Comparison of ENCODE assay signal across 8 cellular contexts in the genomic region with DNA sequence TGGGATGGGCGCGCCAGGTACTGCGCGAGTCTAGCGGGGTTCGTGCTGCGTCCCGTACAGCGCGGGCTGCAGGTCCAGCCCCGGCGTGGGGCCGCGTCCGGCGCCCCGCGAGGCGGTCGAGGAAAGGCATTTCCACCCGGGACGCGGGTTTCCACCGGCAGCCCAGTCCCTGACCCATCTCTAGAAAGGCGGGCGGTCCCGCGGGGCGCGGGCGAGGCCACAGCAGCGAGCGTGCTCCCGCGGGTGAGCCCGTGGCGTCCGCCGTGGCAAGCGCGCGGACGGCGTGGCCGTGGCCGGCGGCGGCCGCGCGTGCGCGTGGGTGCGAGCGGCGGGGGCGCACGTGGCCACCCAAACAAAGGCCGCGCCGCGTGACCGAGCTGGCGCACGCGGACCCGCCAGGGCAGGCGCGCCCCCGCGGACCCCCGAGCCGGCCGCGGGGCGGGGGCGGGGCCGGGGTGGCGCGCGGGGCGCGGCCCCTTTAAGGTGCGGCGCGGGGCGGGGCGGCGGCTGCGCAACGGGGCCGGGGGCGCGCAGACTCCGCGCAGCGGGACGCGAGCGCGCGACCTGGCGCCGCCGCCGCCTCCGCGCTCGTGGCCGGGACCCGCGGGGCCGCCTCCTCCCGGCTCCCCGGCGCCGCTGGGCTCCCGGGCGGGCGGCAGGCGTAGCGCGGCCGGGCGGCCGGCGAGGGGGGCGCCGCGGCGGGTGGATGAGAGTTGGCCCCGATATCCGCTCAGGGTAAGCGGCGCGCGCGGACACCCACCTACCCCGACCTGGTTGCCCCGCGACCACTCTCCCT. TPM values are rescaled to one million over a fixed set of nuclear protein-coding genes. Genes with fewer than 3 reads are reported as not detected.
DNase-seq lines count a peak whose midpoint lies in the region; ATAC-seq and TF ChIP-seq lines count a peak whose summit lies in the region.

No MANE protein-coding gene starts in this region.

- H3K27me3 Mint-ChIP-seq in Calu3 (ENCODE audit: unreplicated experiment): no peaks in the 10 kb centered on the region
- no peaks in the 10 kb centered on the region for H3K27me3 Mint-ChIP-seq in activated naive CD8-positive, alpha-beta T cell treated with anti-CD3 and anti-CD28 coated beads for 36 hours

- H3K9ac ChIP-seq in HCT116 (ENCODE audit: low read length): peak overlapping the region; percentile 73

- 1 to 2% methylated on average over 141 of the region's 141 CpGs for WGBS in sigmoid colon, 2 donors

- H3K79me2 ChIP-seq in HCT116 (ENCODE audit: insufficient read depth, low read length): peaks cover 24% of the 10 kb centered on the region

- TF ChIP-seq CTCF in Calu3 (IDR thresholded peaks at IDR 0.05; ENCODE audit: unreplicated experiment): no peak
- TF ChIP-seq CTCF in HCT116 (IDR thresholded peaks at IDR 0.05 in 2 of 3, conservative IDR thresholded peaks at IDR 0.05 in 1 of 3; ENCODE audit: borderline replicate concordance in 1 of 3, insufficient read depth in 1 of 3, low read depth in 2 of 3, low read length in 2 of 3): no peak
- TF ChIP-seq CTCF in left ventricle myocardium inferior (IDR thresholded peaks at IDR 0.05; ENCODE audit: borderline replicate concordance): peak; percentile 8
- no peak for TF ChIP-seq CTCF in sigmoid colon (IDR thresholded peaks at IDR 0.05)

- H4K20me1 ChIP-seq in HCT116 (ENCODE audit: insufficient read depth): no peaks in the 10 kb centered on the region

- H3K4me3 ChIP-seq in HCT116 (replicated peaks in 1 of 2; ENCODE audit: low read depth in 1 of 2, low read length in 2 of 2): peak overlapping the region; percentile 79 to 82; a peak in 3 of 4 replicates
- H3K4me3 ChIP-seq in SJSA1: peak overlapping the region; percentile 53
- H3K4me3 ChIP-seq in left ventricle myocardium inferior: peak overlapping the region; percentile 91
- peak overlapping the region; percentile 55 to 82 (median 75) for H3K4me3 ChIP-seq in sigmoid colon

- POLR2A ChIA-PET in HCT116 (lab: Charles Lee): interaction anchor here (1.0 kb wide), 1 partner anchor 13 kb away, joined by 3 read pairs; no protein-coding TSS in a partner anchor

- BruUV-seq in Calu3 (replicated peaks; lab: Mats Ljungman, UMichigan) (no TSS peak), HCT116 (replicated peaks; lab: Mats Ljungman, UMichigan) (no TSS peak)

- H3K9me3 Mint-ChIP-seq in Calu3 (ENCODE audit: low read depth, unreplicated experiment): peaks cover 3% of the 10 kb centered on the region
- peaks cover 6% of the 10 kb centered on the region for H3K9me3 Mint-ChIP-seq in activated naive CD8-positive, alpha-beta T cell treated with anti-CD3 and anti-CD28 coated beads for 36 hours

- intact Hi-C loops in Calu3 (cut with micrococcal nuclease; ENCODE audit: unreplicated experiment) (no loop called here), HCT116 (cut with micrococcal nuclease) (no loop called here), left ventricle myocardium inferior (cut with micrococcal nuclease) (no loop called here), sigmoid colon (cut with DNase I) (loop anchor here (2.0 kb wide), 1 partner anchor 186 kb away; the partner anchor contains the start of gene TBC1D22A)

- CTCF ChIA-PET in Calu3 (lab: Charles Lee) (no interaction called here), HCT116 (lab: Charles Lee) (interaction anchor here (1.5 to 2.1 kb wide), 2 partner anchors 13 kb away, joined by 5 to 13 read pairs; no protein-coding TSS in a partner anchor)

- peak overlapping the region; percentile 68; the same call in 1 of the 2 replicates for H3K27ac ChIP-seq in HCT116 (ENCODE audit: low read depth, low read length)
- no peak overlapping the region for H3K27ac ChIP-seq in SJSA1
- peak overlapping the region; percentile 89 for H3K27ac ChIP-seq in left ventricle myocardium inferior (replicated peaks)
- H3K27ac ChIP-seq in sigmoid colon: peak overlapping the region; percentile 57 to 72 (median 68)

- ATAC-seq in HCT116 (peak; percentile 65), HG03520 (IDR thresholded peaks at IDR 0.05; ENCODE audit: unreplicated experiment) (no peak), HG03460 (IDR thresholded peaks at IDR 0.05; ENCODE audit: unreplicated experiment) (no peak)

- H3K27me3 ChIP-seq in HCT116 (ENCODE audit: insufficient read depth, low read length): no peaks in the 10 kb centered on the region
- H3K27me3 ChIP-seq in SJSA1 (replicated peaks): no peaks in the 10 kb centered on the region
- H3K27me3 ChIP-seq in left ventricle myocardium inferior (ENCODE audit: low read depth): no peaks in the 10 kb centered on the region
- H3K27me3 ChIP-seq in sigmoid colon: no peaks in the 10 kb centered on the region

- no peaks in the 10 kb centered on the region; a peak in 1 of 4 replicates for H3K9me3 ChIP-seq in HCT116 (ENCODE audit: control insufficient read depth in 1 of 2, insufficient read depth in 1 of 2, low read depth in 1 of 2, low read length in 2 of 2)
- no peaks in the 10 kb centered on the region for H3K9me3 ChIP-seq in SJSA1 (replicated peaks)
- peaks cover 10% of the 10 kb centered on the region for H3K9me3 ChIP-seq in left ventricle myocardium inferior (replicated peaks)
- peaks cover 0 to 4% (median 3%) of the 10 kb centered on the region in 4 donors for H3K9me3 ChIP-seq in sigmoid colon

- RAD21 ChIA-PET in HCT116 (lab: Charles Lee; ENCODE audit: low non-redundant PET in 1 of 2, low total read pairs in 2 of 2, uncharacterized antibody in 2 of 2, unreplicated experiment in 2 of 2): no interaction called here

- DNase-seq in Calu3 (peak; percentile 70), HCT116 (ENCODE audit: low read depth, low spot score) (no peak), SJSA1 (ENCODE audit: low read depth in 1 of 2, low spot score in 2 of 2) (no peak), left ventricle myocardium inferior (peak; percentile 69), sigmoid colon (peak; percentile 71)
- DNase-seq in activated naive CD8-positive, alpha-beta T cell treated with anti-CD3 and anti-CD28 coated beads for 36 hours: peak; percentile 75

- H3K4me1 Mint-ChIP-seq in Calu3 (ENCODE audit: low read depth, unreplicated experiment): peaks cover 58% of the 10 kb centered on the region
- H3K4me1 Mint-ChIP-seq in activated naive CD8-positive, alpha-beta T cell treated with anti-CD3 and anti-CD28 coated beads for 36 hours: peaks cover 26% of the 10 kb centered on the region

- H2AFZ ChIP-seq in HCT116 (ENCODE audit: low read depth, low read length, poor library complexity, severe bottlenecking): no peak overlapping the region

- peak overlapping the region; percentile 100 for H3K4me2 ChIP-seq in HCT116 (ENCODE audit: low read length)

- peak overlapping the region; percentile 42 for H3K4me3 Mint-ChIP-seq in Calu3 (ENCODE audit: low read depth, unreplicated experiment)
- peak overlapping the region; percentile 74 for H3K4me3 Mint-ChIP-seq in activated naive CD8-positive, alpha-beta T cell treated with anti-CD3 and anti-CD28 coated beads for 36 hours

- TF ChIP-seq RAD21 in HCT116 (IDR thresholded peaks at IDR 0.05; ENCODE audit: low read depth): no peak

- TF ChIP-seq POLR2A in HCT116 (IDR thresholded peaks at IDR 0.05; ENCODE audit: borderline replicate concordance, extremely low read depth, insufficient read depth, insufficient read length) (peak; percentile 30), sigmoid colon (IDR thresholded peaks at IDR 0.05) (no peak)

- H3K4me1 ChIP-seq in HCT116 (ENCODE audit: control insufficient read depth in 1 of 2, insufficient read depth in 2 of 2, low read length in 2 of 2) (peaks cover 37 to 53% of the 10 kb centered on the region in 2 experiments), SJSA1 (replicated peaks) (peaks cover 19% of the 10 kb centered on the region), left ventricle myocardium inferior (peaks cover 84% of the 10 kb centered on the region), sigmoid colon (peaks cover 0 to 36% (median 27%) of the 10 kb centered on the region in 4 donors)

- no peaks in the 10 kb centered on the region for H3K36me3 ChIP-seq in HCT116 (ENCODE audit: control insufficient read depth in 1 of 2, insufficient read depth in 2 of 2, low read length in 2 of 2)
- H3K36me3 ChIP-seq in SJSA1: no peaks in the 10 kb centered on the region
- H3K36me3 ChIP-seq in left ventricle myocardium inferior: no peaks in the 10 kb centered on the region
- H3K36me3 ChIP-seq in sigmoid colon: no peaks in the 10 kb centered on the region

- peak overlapping the region; percentile 82 for H3K27ac Mint-ChIP-seq in Calu3 (ENCODE audit: unreplicated experiment)
- no peak overlapping the region for H3K27ac Mint-ChIP-seq in activated naive CD8-positive, alpha-beta T cell treated with anti-CD3 and anti-CD28 coated beads for 36 hours

- H3K36me3 Mint-ChIP-seq in Calu3 (ENCODE audit: insufficient read depth, unreplicated experiment): peaks cover 47% of the 10 kb centered on the region
- H3K36me3 Mint-ChIP-seq in activated naive CD8-positive, alpha-beta T cell treated with anti-CD3 and anti-CD28 coated beads for 36 hours: no peaks in the 10 kb centered on the region

- H3K9me2 ChIP-seq in HCT116 (ENCODE audit: insufficient read depth): no peaks in the 10 kb centered on the region

- no peak for TF ChIP-seq EP300 in sigmoid colon (IDR thresholded peaks at IDR 0.05)

TF ChIP-seq in HCT116, 20 proteins besides CTCF, POLR2A, EP300 and RAD21:
- TF ChIP-seq SRF (IDR thresholded peaks at IDR 0.05; ENCODE audit: low read depth): no peak
- no peak for TF ChIP-seq YY1 (IDR thresholded peaks at IDR 0.05; ENCODE audit: extremely low read depth, insufficient replicate concordance, low read depth, low read length)
- TF ChIP-seq ZFX (IDR thresholded peaks at IDR 0.05): 0 out of 2 replicates have a peak, but pooled peaks have one; percentile 16
- TF ChIP-seq TCF7L2 (IDR thresholded peaks at IDR 0.05; ENCODE audit: borderline replicate concordance, extremely low read depth, insufficient read depth, insufficient read length): peak; percentile 30
TF ChIP-seq in HCT116: peak in this region for 2.

RNA-seq across cellular contexts. Expression of gene CELSR1, which starts 39.3 kb away (rescaled TPM):
- total RNA-seq in Calu3 (2022): 40.8 and 45.5 TPM in 2 replicates
- 19.6 TPM for total RNA-seq in HCT116 (2021; ENCODE audit: unreplicated experiment)
- polyA plus RNA-seq in HCT116 (2012): 21.9 and 26.8 TPM in 2 replicates
- total RNA-seq in SJSA1 (2014; rRNA removed; shearing (Covaris generic)): 0.41 and 1.1 TPM in 2 replicates
- under 1 TPM; 0.04 to 0.14 TPM for total RNA-seq in activated naive CD8-positive, alpha-beta T cell treated with anti-CD3 and anti-CD28 coated beads for 36 hours
- 8.9 TPM for total RNA-seq in left ventricle myocardium inferior
- 1 to 10 TPM in 2 of 4 donors, under 1 TPM in 2; 0.81 to 2.5 (median 1.5) TPM for total RNA-seq in sigmoid colon
- 1 to 10 TPM in 1 of 3 donors, under 1 TPM in 2; 0.23 to 5.0 (median 0.60) TPM for polyA plus RNA-seq in sigmoid colon

RNA-seq across cellular contexts. Expression of gene GRAMD4, which starts 43.4 kb away (rescaled TPM):
- total RNA-seq in Calu3 (2022): 61.2 and 63.4 TPM in 2 replicates
- 25.8 TPM for total RNA-seq in HCT116 (2021; ENCODE audit: unreplicated experiment)
- polyA plus RNA-seq in HCT116 (2012): 11.4 and 13.3 TPM in 2 replicates
- total RNA-seq in SJSA1 (2014; rRNA removed; shearing (Covaris generic)): 5.8 and 6.9 TPM in 2 replicates
- total RNA-seq in activated naive CD8-positive, alpha-beta T cell treated with anti-CD3 and anti-CD28 coated beads for 36 hours: 10 to 100 TPM; 20.7 to 20.9 TPM
- total RNA-seq in left ventricle myocardium inferior: 77.6 TPM
- 10 to 100 TPM; 11.6 to 46.2 (median 18.4) TPM for total RNA-seq in sigmoid colon
- 10 to 100 TPM; 22.8 to 57.2 (median 28.9) TPM for polyA plus RNA-seq in sigmoid colon

Comparison
In these comparisons a context has a peak if more than half of its experiments do, and no peak if none do; other contexts are left out.
1. DNase-seq: peak in Calu3 (single experiment), activated naive CD8-positive, alpha-beta T cell treated with anti-CD3 and anti-CD28 coated beads for 36 hours (single experiment), left ventricle myocardium inferior (single experiment) and sigmoid colon (single experiment); none in HCT116 (single experiment) and SJSA1 (0 of 2).
2. Peak in every context shown above with its lines, with median percentiles within 50 percentile points of each other: H3K4me3 ChIP-seq.